16 cellular contexts compared by ENCODE assay signal in genomic region chr6:169983651-169984050, GRCh38.
DNase-seq lines count a peak whose midpoint lies in the region; ATAC-seq and TF ChIP-seq lines count a peak whose summit lies in the region.
"Had no signal": no experiment of that assay in that cellular context is flagged by ENCODE, and none has a peak within 500 bp of the region (broad histone marks: within the 10 kb centered on the region; RNA-seq: fewer than 3 reads in every experiment).

No MANE protein-coding gene starts in this region.

- CTCF ChIA-PET in activated CD4-positive, alpha-beta memory T cell treated with anti-CD3 and anti-CD28 coated beads for 36 hours (lab: Charles Lee): interaction anchor here (0.9 kb wide), 1 partner anchor 152 kb away, joined by 3 read pairs; no protein-coding TSS in a partner anchor

- no peaks in the 10 kb centered on the region for H3K27me3 ChIP-seq in right atrium auricular region
- no peaks in the 10 kb centered on the region for H3K27me3 ChIP-seq in RWPE2 (ENCODE audit: insufficient read depth, poor library complexity, severe bottlenecking)
- H3K27me3 ChIP-seq in neural progenitor cell: no peaks in the 10 kb centered on the region
- H3K27me3 ChIP-seq in spleen (replicated peaks in 1 of 7): peaks cover 0 to 83% (median 7%) of the 10 kb centered on the region in 7 donors
- no peaks in the 10 kb centered on the region for H3K27me3 ChIP-seq in gastrocnemius medialis

- H3F3A ChIP-seq in neural progenitor cell (ENCODE audit: low read depth): no peaks in the 10 kb centered on the region

- peaks cover 9% of the 10 kb centered on the region for H3K27me3 Mint-ChIP-seq in neural progenitor cell (ENCODE audit: insufficient read depth, low read depth)
- no peaks in the 10 kb centered on the region for H3K27me3 Mint-ChIP-seq in activated CD4-positive, alpha-beta memory T cell treated with anti-CD3 and anti-CD28 coated beads for 36 hours
- H3K27me3 Mint-ChIP-seq: CD4-positive, alpha-beta T cell had no signal

- H3K4me1 ChIP-seq in right atrium auricular region (no peaks in the 10 kb centered on the region), RWPE2 (ENCODE audit: insufficient read depth, poor library complexity, severe bottlenecking) (peaks cover 4% of the 10 kb centered on the region), neural progenitor cell (peaks cover 7% of the 10 kb centered on the region), spleen (peaks cover 0 to 19% (median 4%) of the 10 kb centered on the region in 6 donors), gastrocnemius medialis (no peaks in the 10 kb centered on the region)
- H3K4me1 ChIP-seq: Caco-2 had no signal

- ATAC-seq in Right ventricle myocardium superior (ENCODE audit: poor library complexity) (no peak), RWPE2 (ENCODE audit: low read depth) (no peak), gastrocnemius medialis (no peak)

- H3K9ac ChIP-seq in neural progenitor cell: no peak overlapping the region

- in situ Hi-C loops in gastrocnemius medialis (cut with MboI; ENCODE audit: low sequenced_read_pairs in 4 of 4): no loop called here

- H3K27ac Mint-ChIP-seq in neural progenitor cell: peak overlapping the region; percentile 60
- no peak overlapping the region for H3K27ac Mint-ChIP-seq in activated CD4-positive, alpha-beta memory T cell treated with anti-CD3 and anti-CD28 coated beads for 36 hours
- H3K27ac Mint-ChIP-seq: B cell; CD4-positive, alpha-beta T cell; H9 had no signal

- H3K27ac ChIP-seq in right atrium auricular region (no peak overlapping the region), RWPE2 (ENCODE audit: poor library complexity, severe bottlenecking) (no peak overlapping the region), neural progenitor cell (no peak overlapping the region), spleen (no peak overlapping the region), gastrocnemius medialis (no peak overlapping the region)

- no peaks in the 10 kb centered on the region for H3K36me3 ChIP-seq in right atrium auricular region
- no peaks in the 10 kb centered on the region for H3K36me3 ChIP-seq in RWPE2 (ENCODE audit: low read depth)
- H3K36me3 ChIP-seq in neural progenitor cell: no peaks in the 10 kb centered on the region
- H3K36me3 ChIP-seq in spleen: no peaks in the 10 kb centered on the region
- no peaks in the 10 kb centered on the region for H3K36me3 ChIP-seq in gastrocnemius medialis

- H3K4me3 ChIP-seq in right atrium auricular region (no peak overlapping the region), RWPE2 (ENCODE audit: severe bottlenecking) (no peak overlapping the region), neural progenitor cell (no peak overlapping the region), spleen (no peak overlapping the region), gastrocnemius medialis (no peak overlapping the region)

- no peaks in the 10 kb centered on the region for H4K20me1 ChIP-seq in neural progenitor cell (ENCODE audit: low read depth)

- TF ChIP-seq POLR2A in spleen (IDR thresholded peaks at IDR 0.05) (no peak), gastrocnemius medialis (IDR thresholded peaks at IDR 0.05) (no peak)

- H3K9me3 Mint-ChIP-seq in neural progenitor cell: no peaks in the 10 kb centered on the region
- no peaks in the 10 kb centered on the region for H3K9me3 Mint-ChIP-seq in activated CD4-positive, alpha-beta memory T cell treated with anti-CD3 and anti-CD28 coated beads for 36 hours
- H3K9me3 Mint-ChIP-seq: CD4-positive, alpha-beta T cell; H9 had no signal

- H3K4me1 Mint-ChIP-seq in neural progenitor cell: peaks cover 19% of the 10 kb centered on the region
- no peaks in the 10 kb centered on the region for H3K4me1 Mint-ChIP-seq in activated CD4-positive, alpha-beta memory T cell treated with anti-CD3 and anti-CD28 coated beads for 36 hours (ENCODE audit: low read depth)

- H3K4me3 Mint-ChIP-seq in neural progenitor cell: no peak overlapping the region
- H3K4me3 Mint-ChIP-seq in activated CD4-positive, alpha-beta memory T cell treated with anti-CD3 and anti-CD28 coated beads for 36 hours: no peak overlapping the region
- H3K4me3 Mint-ChIP-seq: B cell; CD4-positive, alpha-beta T cell; H9 had no signal

- H3K4me2 ChIP-seq in neural progenitor cell: no peak overlapping the region

- intact Hi-C loops in Right ventricle myocardium superior (cut with DNase I): no loop called here
- intact Hi-C loops in spleen (cut with DNase I; ENCODE audit: low total_unique reads): no loop called here
- intact Hi-C loops in gastrocnemius medialis (cut with DNase I; ENCODE audit: low total_unique reads): no loop called here
- intact Hi-C loops in activated CD4-positive, alpha-beta memory T cell treated with anti-CD3 and anti-CD28 coated beads for 36 hours (cut with micrococcal nuclease): no loop called here

- DNase-seq in Right ventricle myocardium superior: peak; percentile 24
- no peak for DNase-seq in right atrium auricular region (ENCODE audit: low spot score)
- DNase-seq in RWPE2 (ENCODE audit: low spot score): peak; percentile 34
- DNase-seq in neural progenitor cell (ENCODE audit: low spot score): no peak
- DNase-seq in spleen: peak; percentile 51
- DNase-seq in gastrocnemius medialis: no peak
- DNase-seq in activated CD4-positive, alpha-beta memory T cell treated with anti-CD3 and anti-CD28 coated beads for 36 hours: no peak
- no peak for DNase-seq in NCI-H524 (lab: John Stamatoyannopoulos, UW)
- DNase-seq: C1 segment of cervical spinal cord; Caco-2; CD4-positive, alpha-beta T cell; DMS153; DMS79 treated with DMSO at 0.1 percent for 48 hours; GF-D8 had no signal

- POLR2A ChIA-PET in activated CD4-positive, alpha-beta memory T cell treated with anti-CD3 and anti-CD28 coated beads for 36 hours (lab: Charles Lee): no interaction called here

- no peaks in the 10 kb centered on the region for H3K36me3 Mint-ChIP-seq in neural progenitor cell
- H3K36me3 Mint-ChIP-seq in activated CD4-positive, alpha-beta memory T cell treated with anti-CD3 and anti-CD28 coated beads for 36 hours: no peaks in the 10 kb centered on the region

- TF ChIP-seq CTCF in right atrium auricular region (IDR thresholded peaks at IDR 0.05) (no peak), RWPE2 (IDR thresholded peaks at IDR 0.05; ENCODE audit: poor library complexity, severe bottlenecking) (no peak), neural progenitor cell (IDR thresholded peaks at IDR 0.05) (no peak), spleen (IDR thresholded peaks at IDR 0.05 in 8 of 11, conservative IDR thresholded peaks at IDR 0.05 in 3 of 11) (no peak), gastrocnemius medialis (IDR thresholded peaks at IDR 0.05 in 4 of 5, conservative IDR thresholded peaks at IDR 0.05 in 1 of 5) (no peak)

- no peaks in the 10 kb centered on the region for H3K9me3 ChIP-seq in right atrium auricular region
- no peaks in the 10 kb centered on the region for H3K9me3 ChIP-seq in RWPE2 (ENCODE audit: severe bottlenecking)
- H3K9me3 ChIP-seq in neural progenitor cell (ENCODE audit: low read depth): no peaks in the 10 kb centered on the region
- H3K9me3 ChIP-seq in spleen: no peaks in the 10 kb centered on the region
- no peaks in the 10 kb centered on the region for H3K9me3 ChIP-seq in gastrocnemius medialis
- H3K9me3 ChIP-seq: Caco-2 had no signal

- no peak overlapping the region for H2AFZ ChIP-seq in neural progenitor cell (replicated peaks)

- no peaks in the 10 kb centered on the region for H3K79me2 ChIP-seq in neural progenitor cell (ENCODE audit: low read depth)

- 66 to 95% (median 91%) methylated on average over 10 of the region's 10 CpGs for WGBS in spleen, 5 donors

Comparison
In these comparisons a context has a peak if more than half of its experiments do, and no peak if none do; other contexts are left out.
1. DNase-seq: peak in Right ventricle myocardium superior (single experiment), RWPE2 (single experiment) and spleen (single experiment); none in right atrium auricular region (single experiment), neural progenitor cell (single experiment), gastrocnemius medialis (0 of 2), activated CD4-positive, alpha-beta memory T cell treated with anti-CD3 and anti-CD28 coated beads for 36 hours (single experiment) and NCI-H524 (0 of 2).